In genomic region chr9:108617661-108618060, GRCh38 we compare ENCODE assay signal across 19 cellular contexts.
"Had no signal": no experiment of that assay in that cellular context is flagged by ENCODE, and none has a peak within 500 bp of the region (broad histone marks: within the 10 kb centered on the region; RNA-seq: fewer than 3 reads in every experiment).

No MANE protein-coding gene starts in this region.

- H3K27ac ChIP-seq: breast epithelium, RWPE1, SJCRH30 had no signal

- H3K4me3 ChIP-seq: breast epithelium, Peyer's patch, SJCRH30 had no signal

- H3K4me1 ChIP-seq: breast epithelium, Peyer's patch had no signal

- ATAC-seq: activated CD4-positive, CD25-positive, alpha-beta regulatory T cell treated with anti-CD3 and anti-CD28 coated beads, Interleukin-2, amount 50 U/mL, for 24 hours; activated CD8-positive, alpha-beta T cell treated with anti-CD3 and anti-CD28 coated beads for 36 hours; activated T-cell treated with anti-CD3 and anti-CD28 coated beads, Interleukin-2, amount 50 U/mL, for 72 hours had no signal

- H3K27me3 ChIP-seq: breast epithelium, Peyer's patch, SJCRH30 had no signal

- DNase-seq: activated CD4-positive, alpha-beta T cell treated with anti-CD3 and anti-CD28 coated beads for 4 hours; activated CD8-positive, alpha-beta memory T cell treated with anti-CD3 and anti-CD28 coated beads, Interleukin-2, amount 50 U/mL, for 4 hours; activated CD8-positive, alpha-beta T cell treated with anti-CD3 and anti-CD28 coated beads for 36 hours; activated gamma-delta T cell treated with Interleukin-2 at 50 U/mL for 16 hours; activated naive CD4-positive, alpha-beta T cell treated with anti-CD3 and anti-CD28 coated beads, Interleukin-2, amount 10 ng/mL, durations not matched to agents 7 days and 5 days; activated naive CD8-positive, alpha-beta T cell treated with anti-CD3 and anti-CD28 coated beads for 36 hours; activated T-cell treated with anti-CD3 and anti-CD28 coated beads, Interleukin-2, amount 50 U/mL, for 72 hours; NCI-H1105 treated with DMSO at 0.1 percent for 48 hours; NCI-H146; NCI-H1930; NCI-H2107; NCI-H2171 treated with DMSO at 0.1 percent for 48 hours; NCI-H510A treated with DMSO at 0.1 percent for 48 hours; Peyer's patch; Right ventricle myocardium superior; SJCRH30 had no signal

- H3K9me3 ChIP-seq: breast epithelium, Peyer's patch, SJCRH30 had no signal

- H3K36me3 ChIP-seq: breast epithelium, Peyer's patch, SJCRH30 had no signal
